Comparison of ENCODE assay signal across 9 cellular contexts in genomic region chr3:46368569-46368968, GRCh38. TPM values are rescaled to one million over a fixed set of nuclear protein-coding genes. Genes with fewer than 3 reads are reported as not detected.
DNase-seq lines count a peak whose midpoint lies in the region; ATAC-seq and TF ChIP-seq lines count a peak whose summit lies in the region.
"Had no signal": no experiment of that assay in that cellular context is flagged by ENCODE, and none has a peak within 500 bp of the region (broad histone marks: within the 10 kb centered on the region; RNA-seq: fewer than 3 reads in every experiment).

No MANE protein-coding gene starts in this region.

- peaks cover 73% of the 10 kb centered on the region for H3K27me3 Mint-ChIP-seq in Calu3 (ENCODE audit: unreplicated experiment)
- H3K27me3 Mint-ChIP-seq in T-helper 1 cell treated with Interleukin-12 subunit alpha and Interleukin-12 subunit beta and Interleukin-4 antibody, amounts not matched to agents 30 μg/mL and 1 μg/mL, for 36 hours (ENCODE audit: low read depth): peaks cover 11% of the 10 kb centered on the region

- H2BK15ac ChIP-seq in mesenchymal stem cell (ENCODE audit: low read depth, poor library complexity, severe bottlenecking): no peak overlapping the region

- no peak overlapping the region for H3K14ac ChIP-seq in mesenchymal stem cell (ENCODE audit: low read length in 2 of 2)

- no peak overlapping the region for H2BK12ac ChIP-seq in mesenchymal stem cell (ENCODE audit: low read length in 2 of 2)

- H3K27ac Mint-ChIP-seq in Calu3 (ENCODE audit: unreplicated experiment): no peak overlapping the region
- peak overlapping the region; percentile 82 for H3K27ac Mint-ChIP-seq in T-helper 1 cell treated with Interleukin-12 subunit alpha and Interleukin-12 subunit beta and Interleukin-4 antibody, amounts not matched to agents 30 μg/mL and 1 μg/mL, for 36 hours

- no peak overlapping the region for H3K23ac ChIP-seq in mesenchymal stem cell (ENCODE audit: low read length in 2 of 2)

- H4K91ac ChIP-seq in mesenchymal stem cell (ENCODE audit: low read length): no peak overlapping the region

- H3K4me3 Mint-ChIP-seq in Calu3 (ENCODE audit: low read depth, unreplicated experiment): no peak overlapping the region
- H3K4me3 Mint-ChIP-seq in T-helper 1 cell treated with Interleukin-12 subunit alpha and Interleukin-12 subunit beta and Interleukin-4 antibody, amounts not matched to agents 30 μg/mL and 1 μg/mL, for 36 hours: no peak overlapping the region

- no peaks in the 10 kb centered on the region for H3K4me1 ChIP-seq in mesenchymal stem cell (ENCODE audit: control insufficient read depth, insufficient read depth, low read depth, low read length)

- no TSS peak for BruUV-seq in Calu3 (replicated peaks; lab: Mats Ljungman, UMichigan)

- H3K36me3 ChIP-seq in brain microvascular endothelial cell (replicated peaks): no peaks in the 10 kb centered on the region
- no peaks in the 10 kb centered on the region for H3K36me3 ChIP-seq in mesenchymal stem cell (ENCODE audit: control insufficient read depth in 1 of 2, insufficient read depth in 2 of 2, low read depth in 1 of 2, low read length in 2 of 2)

- no peak overlapping the region for H2BK5ac ChIP-seq in mesenchymal stem cell (ENCODE audit: low read depth, low read length, poor library complexity, severe bottlenecking)

- in situ Hi-C loops in brain microvascular endothelial cell (cut with HindIII; ENCODE audit: low pct_ligation_motif_present, low sequenced_read_pairs): no loop called here

- H3K27me3 ChIP-seq in brain microvascular endothelial cell (replicated peaks) (peaks cover 21% of the 10 kb centered on the region), mesenchymal stem cell (ENCODE audit: control insufficient read depth in 1 of 2, insufficient read depth in 1 of 2, low read length in 2 of 2) (peaks cover 9 to 20% of the 10 kb centered on the region in 2 experiments)

- no peaks in the 10 kb centered on the region for H3K36me3 Mint-ChIP-seq in Calu3 (ENCODE audit: insufficient read depth, unreplicated experiment)
- peaks cover 20% of the 10 kb centered on the region for H3K36me3 Mint-ChIP-seq in T-helper 1 cell treated with Interleukin-12 subunit alpha and Interleukin-12 subunit beta and Interleukin-4 antibody, amounts not matched to agents 30 μg/mL and 1 μg/mL, for 36 hours (ENCODE audit: low read depth)

- ATAC-seq in HG02678 (IDR thresholded peaks at IDR 0.05; ENCODE audit: unreplicated experiment) (peak; percentile 63), GM18873 (IDR thresholded peaks at IDR 0.05; ENCODE audit: low FRiP score, unreplicated experiment) (no peak), GM21619 (IDR thresholded peaks at IDR 0.05; ENCODE audit: unreplicated experiment) (no peak)

- H3K4me3 ChIP-seq in brain microvascular endothelial cell (ENCODE audit: low read depth, low read length): no peak overlapping the region
- no peak overlapping the region for H3K4me3 ChIP-seq in mesenchymal stem cell (ENCODE audit: insufficient read depth in 1 of 2, low read depth in 1 of 2, low read length in 2 of 2)

- TF ChIP-seq CTCF in Calu3 (IDR thresholded peaks at IDR 0.05; ENCODE audit: unreplicated experiment): no peak
- TF ChIP-seq CTCF in brain microvascular endothelial cell (IDR thresholded peaks at IDR 0.05; ENCODE audit: low read depth, low read length, missing control alignments): peak; percentile 26

- H3K9me3 Mint-ChIP-seq in Calu3 (ENCODE audit: low read depth, unreplicated experiment): no peaks in the 10 kb centered on the region
- no peaks in the 10 kb centered on the region for H3K9me3 Mint-ChIP-seq in T-helper 1 cell treated with Interleukin-12 subunit alpha and Interleukin-12 subunit beta and Interleukin-4 antibody, amounts not matched to agents 30 μg/mL and 1 μg/mL, for 36 hours

- H3K4me1 Mint-ChIP-seq in Calu3 (ENCODE audit: low read depth, unreplicated experiment): peaks cover 8% of the 10 kb centered on the region
- peaks cover 66% of the 10 kb centered on the region for H3K4me1 Mint-ChIP-seq in T-helper 1 cell treated with Interleukin-12 subunit alpha and Interleukin-12 subunit beta and Interleukin-4 antibody, amounts not matched to agents 30 μg/mL and 1 μg/mL, for 36 hours (ENCODE audit: low read depth)

- H2BK120ac ChIP-seq in mesenchymal stem cell (ENCODE audit: low read depth, low read length): no peak overlapping the region

- no peak overlapping the region for H4K8ac ChIP-seq in mesenchymal stem cell (ENCODE audit: low read length)

- CTCF ChIA-PET in Calu3 (lab: Charles Lee): interaction anchor here (0.5 to 2.0 kb wide), 8 partner anchors 9 to 280 kb away, joined by 3 to 8 read pairs (median 4); partner anchors contain the start of gene CCR1

- intact Hi-C loops in Calu3 (cut with micrococcal nuclease; ENCODE audit: unreplicated experiment): loop anchor here (2.0 kb wide), 1 partner anchor 154 kb away; no protein-coding TSS in a partner anchor

- DNase-seq in Calu3 (peak; percentile 52), brain microvascular endothelial cell (no peak), mesenchymal stem cell (peak; percentile 21), substantia nigra (lab: John Stamatoyannopoulos, UW) (peak in 31 of 49 donors; percentile 8 to 68 (median 38))

- no peak overlapping the region for H3K27ac ChIP-seq in brain microvascular endothelial cell
- no peak overlapping the region for H3K27ac ChIP-seq in mesenchymal stem cell (ENCODE audit: low read length, poor library complexity, severe bottlenecking)
- no peak overlapping the region for H3K27ac ChIP-seq in substantia nigra (ENCODE audit: low read depth, low read length, poor library complexity, severe bottlenecking)

- no peak overlapping the region for H3K9ac ChIP-seq in mesenchymal stem cell (ENCODE audit: low read length)

- H3K4ac ChIP-seq in mesenchymal stem cell (ENCODE audit: low read depth in 1 of 2, low read length in 2 of 2): no peak overlapping the region

- H3K79me1 ChIP-seq in mesenchymal stem cell (replicated peaks; ENCODE audit: low read length, poor library complexity, severe bottlenecking): no peaks in the 10 kb centered on the region

- H3K9me3 ChIP-seq in mesenchymal stem cell (ENCODE audit: control insufficient read depth, low read length): no peaks in the 10 kb centered on the region

- no peak overlapping the region for H2AFZ ChIP-seq in mesenchymal stem cell (ENCODE audit: low read depth, low read length)

- H3K18ac ChIP-seq in mesenchymal stem cell (ENCODE audit: low read depth in 1 of 2, low read length in 2 of 2): no peak overlapping the region

- no peak overlapping the region for H2AK5ac ChIP-seq in mesenchymal stem cell (ENCODE audit: low read length, severe bottlenecking)

- no peak overlapping the region for H3K4me2 ChIP-seq in mesenchymal stem cell (ENCODE audit: low read length, poor library complexity, severe bottlenecking)

- 41% methylated on average over 7 of the region's 7 CpGs for whole genome bisulfite sequencing in mesenchymal stem cell

RNA-seq across cellular contexts. Expression of gene CCR5, which starts 2.2 kb away (rescaled TPM):
- total RNA-seq in Calu3 (2022): not detected in 2 replicates
- not detected for polyA plus RNA-seq in mesenchymal stem cell (2013, experiment 1 of 2)
- polyA plus RNA-seq in mesenchymal stem cell (2013, experiment 2 of 2): not detected
- total RNA-seq: endothelial cell of umbilical vein had no signal
- polyA plus RNA-seq: endothelial cell of umbilical vein had no signal

RNA-seq across cellular contexts. Expression of gene CCR2, which starts 14.7 kb away (rescaled TPM):
- not detected in 2 replicates for total RNA-seq in Calu3 (2022)
- polyA plus RNA-seq in mesenchymal stem cell (2013, experiment 1 of 2): not detected
- not detected for polyA plus RNA-seq in mesenchymal stem cell (2013, experiment 2 of 2)
- total RNA-seq: endothelial cell of umbilical vein had no signal
- polyA plus RNA-seq: endothelial cell of umbilical vein had no signal

RNA-seq across cellular contexts. Expression of gene CCRL2, which starts 38.5 kb away (rescaled TPM):
- 0.54 TPM in 1 of 2 replicates, not detected in the other for total RNA-seq in Calu3 (2022)
- polyA plus RNA-seq in mesenchymal stem cell (2013, experiment 1 of 2): 0.08 TPM
- polyA plus RNA-seq in mesenchymal stem cell (2013, experiment 2 of 2): 0.08 TPM
